In genomic region chr11:77155082-77155475, GRCh38 we compare ENCODE assay signal across 15 cellular contexts. TPM values are rescaled to one million over a fixed set of nuclear protein-coding genes. Genes with fewer than 3 reads are reported as not detected.
DNase-seq lines count a peak whose midpoint lies in the region; ATAC-seq lines count a peak whose summit lies in the region.
"Had no signal": no experiment of that assay in that cellular context is flagged by ENCODE, and none has a peak within 500 bp of the region (broad histone marks: within the 10 kb centered on the region; RNA-seq: fewer than 3 reads in every experiment).

No MANE protein-coding gene starts in this region.

- no peak for ATAC-seq in Right ventricle myocardium inferior
- no peak for ATAC-seq in left cardiac atrium
- peak; percentile 15 to 33 for ATAC-seq in stimulated activated naive B cell treated with anti-CD40 and anti-IgM and Interleukin-4, amounts not matched to agents 10 μg/mL and 1 μg/mL and 100 μg/mL, for 72 hours (replicated peaks)
- no peak for ATAC-seq in GM19035 (IDR thresholded peaks at IDR 0.05; ENCODE audit: unreplicated experiment)

- no peaks in the 10 kb centered on the region for H3K9me3 Mint-ChIP-seq in immature natural killer cell
- no peaks in the 10 kb centered on the region for H3K9me3 Mint-ChIP-seq in stimulated activated naive B cell treated with anti-CD40 and anti-IgM and Interleukin-4, amounts not matched to agents 10 μg/mL and 1 μg/mL and 100 μg/mL, for 72 hours
- H3K9me3 Mint-ChIP-seq: CD8-positive, alpha-beta memory T cell had no signal

- H3K36me3 Mint-ChIP-seq in immature natural killer cell, result peaks cover 0 to 5% (median 0%) of the 10 kb centered on the region in 3 donors
- H3K36me3 Mint-ChIP-seq in stimulated activated naive B cell treated with anti-CD40 and anti-IgM and Interleukin-4, amounts not matched to agents 10 μg/mL and 1 μg/mL and 100 μg/mL, for 72 hours, result peaks cover 0 to 1% of the 10 kb centered on the region in 2 donors
- H3K36me3 Mint-ChIP-seq: CD8-positive, alpha-beta memory T cell had no signal

- intact Hi-C loops in Right ventricle myocardium inferior (cut with DNase I) (no loop called here), left cardiac atrium (cut with DNase I) (no loop called here)

- H3K27ac Mint-ChIP-seq in immature natural killer cell, result peak overlapping the region in 1 of 6 donors; percentile 80
- H3K27ac Mint-ChIP-seq in stimulated activated naive B cell treated with anti-CD40 and anti-IgM and Interleukin-4, amounts not matched to agents 10 μg/mL and 1 μg/mL and 100 μg/mL, for 72 hours, result no peak overlapping the region

- DNase-seq in Right ventricle myocardium inferior (ENCODE audit: missing footprints) (peak; percentile 33), left cardiac atrium (no peak), RPMI8226 (peak; percentile 79), immature natural killer cell (peak; percentile 37 to 41 (median 39)), GOT3 (lab: John Stamatoyannopoulos, UW) (no peak)
- no peak for DNase-seq in stimulated activated naive B cell treated with anti-CD40 and anti-IgM and Interleukin-4, amounts not matched to agents 10 μg/mL and 1 μg/mL and 100 μg/mL, for 72 hours
- DNase-seq: 8988T; Calu3; CD8-positive, alpha-beta memory T cell; IMR-90; NCI-H226; Peyer's patch had no signal

- peak overlapping the region; percentile 15 to 56 (median 30) for H3K4me3 Mint-ChIP-seq in immature natural killer cell
- no peak overlapping the region for H3K4me3 Mint-ChIP-seq in stimulated activated naive B cell treated with anti-CD40 and anti-IgM and Interleukin-4, amounts not matched to agents 10 μg/mL and 1 μg/mL and 100 μg/mL, for 72 hours

- peaks cover 45 to 52% of the 10 kb centered on the region in 2 donors for H3K4me1 Mint-ChIP-seq in immature natural killer cell
- H3K4me1 Mint-ChIP-seq in stimulated activated naive B cell treated with anti-CD40 and anti-IgM and Interleukin-4, amounts not matched to agents 10 μg/mL and 1 μg/mL and 100 μg/mL, for 72 hours, result peaks cover 28 to 37% of the 10 kb centered on the region in 2 donors

- peaks cover 12 to 18% (median 13%) of the 10 kb centered on the region in 3 donors for H3K27me3 Mint-ChIP-seq in immature natural killer cell (ENCODE audit: low read depth in 3 of 3)
- H3K27me3 Mint-ChIP-seq in stimulated activated naive B cell treated with anti-CD40 and anti-IgM and Interleukin-4, amounts not matched to agents 10 μg/mL and 1 μg/mL and 100 μg/mL, for 72 hours, result peaks cover 17% of the 10 kb centered on the region in 2 donors

RNA-seq across cellular contexts. Expression of gene MYO7A, which starts 27.0 kb away (rescaled TPM):
- total RNA-seq in Right ventricle myocardium inferior (7.0 TPM), left cardiac atrium (10 to 100 TPM in 1 of 2 donors, 1 to 10 TPM in 1; 7.5 to 11.1 TPM)
- polyA plus RNA-seq in immature natural killer cell, result under 1 TPM in 2 of 3 donors, not detected in 1; 0.21 to 0.45 TPM
- total RNA-seq: IMR-90, OCI-LY7 had no signal

RNA-seq across cellular contexts. Expression of gene OMP, which starts 52.4 kb away (rescaled TPM):
- total RNA-seq in Right ventricle myocardium inferior, result not detected
- total RNA-seq in left cardiac atrium, result under 1 TPM in 1 of 2 donors, not detected in 1; 0.97 TPM
- not detected for polyA plus RNA-seq in immature natural killer cell
- total RNA-seq: CD8-positive, alpha-beta memory T cell; G401; IMR-90; OCI-LY7 had no signal
- polyA plus RNA-seq: CD8-positive, alpha-beta memory T cell had no signal

Comparison
In these comparisons a context has a peak if more than half of its experiments do, and no peak if none do; other contexts are left out.
1. DNase-seq: peak in Right ventricle myocardium inferior (single experiment), RPMI8226 (single experiment) and immature natural killer cell (3 of 3); none in left cardiac atrium (single experiment), stimulated activated naive B cell treated with anti-CD40 and anti-IgM and Interleukin-4, amounts not matched to agents 10 μg/mL and 1 μg/mL and 100 μg/mL, for 72 hours (single experiment) and GOT3 (single experiment).
2. ATAC-seq: peak in stimulated activated naive B cell treated with anti-CD40 and anti-IgM and Interleukin-4, amounts not matched to agents 10 μg/mL and 1 μg/mL and 100 μg/mL, for 72 hours (2 of 2); none in Right ventricle myocardium inferior (single experiment), left cardiac atrium (0 of 2) and GM19035 (single experiment).
3. H3K4me3 Mint-ChIP-seq: peak in immature natural killer cell (5 of 5); none in stimulated activated naive B cell treated with anti-CD40 and anti-IgM and Interleukin-4, amounts not matched to agents 10 μg/mL and 1 μg/mL and 100 μg/mL, for 72 hours (0 of 2).